In the genomic region with DNA sequence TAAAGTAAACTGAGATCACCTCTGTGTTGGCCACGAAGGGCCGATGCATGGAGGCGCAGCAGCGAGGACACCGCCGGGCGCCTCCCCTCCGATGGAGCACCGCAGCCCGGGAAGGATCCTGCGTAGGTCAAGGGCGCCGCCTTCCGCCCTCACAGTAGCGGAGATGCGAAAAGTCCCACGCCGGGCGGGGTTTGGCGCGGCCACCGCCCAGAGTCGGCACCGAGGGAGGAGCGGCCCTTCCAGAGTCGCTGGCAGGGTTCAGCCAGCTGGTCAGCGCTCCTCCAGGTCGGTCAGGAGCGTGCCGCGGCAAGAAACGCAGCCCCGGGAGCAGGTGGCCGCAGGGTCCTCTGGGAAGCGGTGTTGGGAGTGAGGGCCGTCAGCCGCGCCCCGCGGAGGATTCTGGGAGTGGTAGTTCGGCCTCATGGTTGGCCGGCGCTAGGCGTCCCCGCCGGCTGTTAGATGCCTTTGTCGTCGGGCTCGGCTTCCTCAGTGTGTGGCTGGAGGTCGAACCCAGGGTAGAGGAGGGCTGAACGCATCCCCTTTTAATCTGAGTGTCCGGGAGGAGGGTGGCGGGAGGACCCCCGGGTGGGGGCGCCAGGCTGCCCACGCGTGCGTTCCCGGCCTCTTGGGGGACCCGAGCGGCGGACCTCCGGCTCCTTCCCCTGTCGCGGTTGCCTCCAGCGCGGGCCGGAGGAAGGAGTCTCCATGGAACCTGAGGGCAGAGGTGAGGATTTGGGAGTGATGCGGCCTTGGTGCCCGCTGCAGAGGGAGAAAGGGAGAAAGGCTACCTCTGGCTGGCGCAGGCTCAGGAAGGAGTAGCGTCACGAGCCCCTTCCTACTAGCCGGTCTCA, we compare ENCODE assay signal across 8 cellular contexts. TPM values are rescaled to one million over a fixed set of nuclear protein-coding genes. Genes with fewer than 3 reads are reported as not detected.
DNase-seq lines count a peak whose midpoint lies in the region; ATAC-seq, FAIRE-seq and TF ChIP-seq lines count a peak whose summit lies in the region.

A gene (plus strand): TSS at position 411 of the 851 bp plus-strand sequence. CDS start 295 bp downstream, at position 706.

- TF ChIP-seq EP300 in HepG2 (IDR thresholded peaks at IDR 0.05; ENCODE audit: low read depth in 2 of 2, low read length in 2 of 2), result no peak
- TF ChIP-seq EP300 in HepG2 (CRISPR knock-in tag; IDR thresholded peaks at IDR 0.05; ENCODE audit: borderline replicate concordance), result no peak

- ATAC-seq in GM19035 (IDR thresholded peaks at IDR 0.05; ENCODE audit: unreplicated experiment) (peak; percentile 96), HG03342 (IDR thresholded peaks at IDR 0.05; ENCODE audit: unreplicated experiment) (peak; percentile 95), HepG2 (peak; percentile 98)

- peak in 1 of 2 experiments; percentile 54; a peak in 2 of 4 replicates for TF ChIP-seq POLR2A in HepG2 (IDR thresholded peaks at IDR 0.05; ENCODE audit: insufficient read depth in 1 of 2, low read depth in 2 of 2, low read length in 2 of 2)

- peaks cover 6% of the 10 kb centered on the region for H3K27me3 Mint-ChIP-seq in dendritic cell treated with granulocyte-macrophage colony-stimulating factor and Interleukin-4, amounts not matched to agents 40 ng/mL and 50 ng/mL, for 4 days

- peak within 1 kb of the TSS; percentile 91 for H3K27ac Mint-ChIP-seq in dendritic cell treated with granulocyte-macrophage colony-stimulating factor and Interleukin-4, amounts not matched to agents 40 ng/mL and 50 ng/mL, for 4 days

- WGBS in HepG2 (ENCODE audit: low lambda C conversion rate), result 54% methylated on average over 36 of the region's 74 CpGs

- peaks cover 44% of the 10 kb centered on the region for H3K9me3 Mint-ChIP-seq in dendritic cell treated with granulocyte-macrophage colony-stimulating factor and Interleukin-4, amounts not matched to agents 40 ng/mL and 50 ng/mL, for 4 days

- H3K4me1 ChIP-seq in HepG2 (ENCODE audit: insufficient read depth, low read length), result no peaks in the 10 kb centered on the region

- peaks cover 10% of the 10 kb centered on the region for H3K36me3 ChIP-seq in BJ (ENCODE audit: control insufficient read depth, insufficient read depth, low read length)
- no peaks in the 10 kb centered on the region for H3K36me3 ChIP-seq in HepG2 (replicated peaks in 1 of 2; ENCODE audit: control insufficient read depth in 1 of 2, insufficient read depth in 2 of 2, low read length in 2 of 2)

- peak within 1 kb of the TSS; percentile 90 for H3K4me3 Mint-ChIP-seq in dendritic cell treated with granulocyte-macrophage colony-stimulating factor and Interleukin-4, amounts not matched to agents 40 ng/mL and 50 ng/mL, for 4 days

- H3K27ac ChIP-seq in HepG2 (ENCODE audit: extremely low read length, insufficient read depth, low read length), result no peak within 1 kb of the TSS

- H3K27me3 ChIP-seq in BJ (ENCODE audit: control insufficient read depth, insufficient read depth, low read length) (no peaks in the 10 kb centered on the region), HepG2 (ENCODE audit: control insufficient read depth in 1 of 2, insufficient read depth in 2 of 2, low read length in 2 of 2) (no peaks in the 10 kb centered on the region; a peak in 2 of 5 replicates)

- peak within 1 kb of the TSS; percentile 63 for H3K4me2 ChIP-seq in HepG2 (ENCODE audit: low read depth, low read length)

- TF ChIP-seq CTCF in BJ (IDR thresholded peaks at IDR 0.05; ENCODE audit: insufficient read depth, low read depth, low read length) (peak; percentile 42; the same call in 1 of the 2 replicates), HepG2 (CRISPR knock-in tag; IDR thresholded peaks at IDR 0.05) (peak; percentile 70)

- no peaks in the 10 kb centered on the region for H3K79me2 ChIP-seq in HepG2 (ENCODE audit: insufficient read depth, low read length)

- no peak within 1 kb of the TSS for H2AFZ ChIP-seq in HepG2 (ENCODE audit: low read length)

- no peak for TF ChIP-seq RAD21 in HepG2 (CRISPR knock-in tag; IDR thresholded peaks at IDR 0.05)

- intact Hi-C loops in dendritic cell treated with granulocyte-macrophage colony-stimulating factor and Interleukin-4, amounts not matched to agents 40 ng/mL and 50 ng/mL, for 4 days (cut with micrococcal nuclease), result loop anchor here (1.0 kb wide), 2 partner anchors 42 to 86 kb away; a partner anchor contains a TSS
- intact Hi-C loops in HepG2 (cut with micrococcal nuclease; ENCODE audit: unreplicated experiment), result no loop called here

- in situ Hi-C loops in HepG2 (cut with HindIII; ENCODE audit: extremely low pct_ligation_motif_present, low pct_unique_long_range_greater_than_20kb), result no loop called here

- H3K4me1 Mint-ChIP-seq in dendritic cell treated with granulocyte-macrophage colony-stimulating factor and Interleukin-4, amounts not matched to agents 40 ng/mL and 50 ng/mL, for 4 days (ENCODE audit: low read depth), result peaks cover 12% of the 10 kb centered on the region

- CTCF ChIA-PET in BJ (lab: Yijun Ruan, JAX) (interaction anchor here (1.0 kb wide), 1 partner anchor 25 kb away, joined by 4 read pairs; no protein-coding TSS in a partner anchor), HepG2 (lab: Yijun Ruan, JAX; ENCODE audit: low intra/inter-chr PET ratio, low total read pairs) (no interaction called here)

- no peak for FAIRE-seq in HepG2 (lab: Jason Lieb, UNC)

- POLR2A ChIA-PET in BJ (lab: Charles Lee), result no interaction called here
- POLR2A ChIA-PET in HepG2 (lab: Yijun Ruan, JAX), result interaction anchor here (1.5 kb wide), 1 partner anchor 42 kb away, joined by 6 read pairs; a partner anchor contains a TSS

- H3K9me3 ChIP-seq in HepG2 (ENCODE audit: low read length), result peaks cover 11% of the 10 kb centered on the region

- H3K36me3 Mint-ChIP-seq in dendritic cell treated with granulocyte-macrophage colony-stimulating factor and Interleukin-4, amounts not matched to agents 40 ng/mL and 50 ng/mL, for 4 days (ENCODE audit: low read depth), result peaks cover 45% of the 10 kb centered on the region

- H3K4me3 ChIP-seq in BJ (ENCODE audit: low read depth, low read length), result peak within 1 kb of the TSS; percentile 77
- peak within 1 kb of the TSS; percentile 37 to 63 (median 57); a peak in 5 of 6 replicates for H3K4me3 ChIP-seq in HepG2 (replicated peaks in 1 of 3; ENCODE audit: insufficient read depth in 1 of 3, low read depth in 2 of 3, low read length in 3 of 3)

- DNase-seq in BJ (ENCODE audit: low read depth), result peak; percentile 44
- DNase-seq in NCI-H460 (ENCODE audit: extremely low read depth, low read depth), result peak; percentile 81
- peak; percentile 75 for DNase-seq in activated CD4-positive, alpha-beta T cell treated with anti-CD3 and anti-CD28 coated beads, Interleukin-2, amount 50 U/mL, for 1 hour
- DNase-seq in HepG2 (ENCODE audit: low spot score), result peak; percentile 35
- peak; percentile 73 to 78 for DNase-seq in stimulated activated CD4-positive, alpha-beta T cell treated with anti-CD3 and anti-CD28 coated beads, Interleukin-2, amount 100 ng/mL, for 48 hours

- H4K20me1 ChIP-seq in HepG2 (ENCODE audit: insufficient read depth, low read length), result no peaks in the 10 kb centered on the region

- H3K9ac ChIP-seq in HepG2 (ENCODE audit: insufficient read depth, low read depth, low read length), result no peak within 1 kb of the TSS

- no TSS peak for BruUV-seq in HepG2 (replicated peaks; lab: Mats Ljungman, UMichigan)

TF ChIP-seq in HepG2, 621 proteins besides CTCF, POLR2A, EP300 and RAD21 (continues in another document):
- TF ChIP-seq, protein P1, sequence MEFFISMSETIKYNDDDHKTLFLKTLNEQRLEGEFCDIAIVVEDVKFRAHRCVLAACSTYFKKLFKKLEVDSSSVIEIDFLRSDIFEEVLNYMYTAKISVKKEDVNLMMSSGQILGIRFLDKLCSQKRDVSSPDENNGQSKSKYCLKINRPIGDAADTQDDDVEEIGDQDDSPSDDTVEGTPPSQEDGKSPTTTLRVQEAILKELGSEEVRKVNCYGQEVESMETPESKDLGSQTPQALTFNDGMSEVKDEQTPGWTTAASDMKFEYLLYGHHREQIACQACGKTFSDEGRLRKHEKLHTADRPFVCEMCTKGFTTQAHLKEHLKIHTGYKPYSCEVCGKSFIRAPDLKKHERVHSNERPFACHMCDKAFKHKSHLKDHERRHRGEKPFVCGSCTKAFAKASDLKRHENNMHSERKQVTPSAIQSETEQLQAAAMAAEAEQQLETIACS (CRISPR knock-in tag; IDR thresholded peaks at IDR 0.05), result no peak

RNA-seq across cellular contexts. Expression of the gene that starts here (rescaled TPM):
- polyA plus RNA-seq in BJ (2011; rRNA removed) (0.71 and 1.5 TPM in 2 replicates), HepG2 (2011; rRNA removed) (not detected in 2 replicates)
- 3.3 and 5.2 TPM in 2 replicates for polyA minus RNA-seq in BJ (2011; rRNA and poly(A)+ RNA removed)
- total RNA-seq in NCI-H460 (2014; rRNA removed; shearing (Covaris generic)), result 1.3 and 2.0 TPM in 2 replicates
- 0.28 and 0.66 TPM in 2 replicates for polyA plus RNA-seq in NCI-H460 (2014; cell fraction: nucleus; rRNA removed)
- total RNA-seq in HepG2 (2016; rRNA removed; fragmentation: Illumina TruSeq; extraction: Trizol), result 0.21 TPM in 1 of 2 replicates, not detected in the other
- not detected in 2 replicates for total RNA-seq in HepG2 (2016; cell fraction: cytosol; rRNA removed; fragmentation: Illumina TruSeq; extraction: Trizol; ENCODE audit: low read depth)
- total RNA-seq in HepG2 (2016; cell fraction: insoluble cytoplasmic fraction; rRNA removed; fragmentation: Illumina TruSeq; extraction: Trizol), result 0.09 and 0.22 TPM in 2 replicates
- not detected in 2 replicates for total RNA-seq in HepG2 (2016; cell fraction: membrane; rRNA removed; fragmentation: Illumina TruSeq; extraction: Trizol)
- not detected in 2 replicates for total RNA-seq in HepG2 (2016; cell fraction: nucleus; rRNA removed; fragmentation: Illumina TruSeq; extraction: Trizol)
- polyA plus RNA-seq in HepG2 (2011; cell fraction: cytosol; rRNA removed), result not detected in 2 replicates
- not detected in 2 replicates for polyA plus RNA-seq in HepG2 (2011; cell fraction: nucleus; rRNA removed)
- not detected in 2 replicates for polyA plus RNA-seq in HepG2 (2012)
- polyA plus RNA-seq in HepG2 (2016; cell fraction: cytosol; fragmentation: Illumina TruSeq; extraction: Trizol; ENCODE audit: low read depth), result not detected in 2 replicates
- polyA plus RNA-seq in HepG2 (2016; cell fraction: insoluble cytoplasmic fraction; fragmentation: Illumina TruSeq; extraction: Trizol; ENCODE audit: low read depth), result not detected in 2 replicates
- polyA plus RNA-seq in HepG2 (2016; cell fraction: membrane; fragmentation: Illumina TruSeq; extraction: Trizol; ENCODE audit: low read depth), result not detected in 2 replicates
- polyA plus RNA-seq in HepG2 (2016; cell fraction: nucleus; fragmentation: Illumina TruSeq; extraction: Trizol; ENCODE audit: insufficient read depth, low read depth), result not detected in 2 replicates
- not detected in 2 replicates for polyA minus RNA-seq in HepG2 (2011; rRNA and poly(A)+ RNA removed; ENCODE audit: low replicate concordance)
- 0.40 TPM in 1 of 2 replicates, not detected in the other for polyA minus RNA-seq in HepG2 (2011; cell fraction: cytosol; rRNA and poly(A)+ RNA removed)
- polyA minus RNA-seq in HepG2 (2011; cell fraction: nucleus; rRNA and poly(A)+ RNA removed), result 0.75 TPM in 1 of 2 replicates, not detected in the other

Comparison
In these comparisons a context has a peak if more than half of its experiments do, and no peak if none do; other contexts are left out.
1. Peak in DNase-seq, ATAC-seq, H3K4me3 ChIP-seq and H3K4me2 ChIP-seq in HepG2; RNA of the gene not detected or under 1 TPM.